In the genomic region with DNA sequence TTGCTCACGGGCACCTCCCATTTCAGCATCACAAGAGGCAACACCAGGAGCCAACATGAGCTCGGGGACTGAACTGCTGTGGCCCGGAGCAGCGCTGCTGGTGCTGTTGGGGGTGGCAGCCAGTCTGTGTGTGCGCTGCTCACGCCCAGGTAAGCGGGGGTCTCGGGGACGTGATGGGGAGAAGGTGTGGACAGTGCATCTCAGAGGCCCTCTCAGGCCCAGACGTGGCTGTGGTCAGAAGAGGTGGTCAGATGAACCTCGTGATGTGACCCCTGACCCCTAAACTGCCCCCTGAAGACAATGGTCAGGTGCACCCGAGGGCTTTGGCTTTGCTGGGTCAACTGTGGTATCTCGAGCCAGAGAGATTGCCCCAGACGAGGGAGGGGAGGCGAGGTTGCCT, we compare ENCODE assay signal across 23 cellular contexts. TPM values are rescaled to one million over a fixed set of nuclear protein-coding genes. Genes with fewer than 3 reads are reported as not detected.
DNase-seq lines count a peak whose midpoint lies in the region; ATAC-seq, FAIRE-seq and TF ChIP-seq lines count a peak whose summit lies in the region.
"Had no signal": no experiment of that assay in that cellular context is flagged by ENCODE, and none has a peak within 500 bp of the region (broad histone marks: within the 10 kb centered on the region; RNA-seq: fewer than 3 reads in every experiment).

No MANE protein-coding gene starts in this region.

- no peak for ATAC-seq in left ventricle myocardium superior
- ATAC-seq in heart right ventricle = no peak
- ATAC-seq in HG02610 (IDR thresholded peaks at IDR 0.05; ENCODE audit: unreplicated experiment) = peak; percentile 0
- no peak for ATAC-seq in GM12878
- no peak for ATAC-seq in stimulated activated naive B cell treated with anti-CD40 and anti-IgM and Interleukin-4, amounts not matched to agents 10 μg/mL and 1 μg/mL and 100 μg/mL, for 72 hours (replicated peaks)
- ATAC-seq: activated T-cell treated with anti-CD3 and anti-CD28 coated beads, Interleukin-2, amount 50 U/mL, for 4 hours; body of pancreas; naive thymus-derived CD8-positive, alpha-beta T cell; stimulated activated naive CD8-positive, alpha-beta T cell treated with anti-CD3 and anti-CD28 coated beads, Interleukin-15, Interleukin-2, amounts not matched to agents 100 U/mL and 50 U/mL, for 24 hours had no signal

- SMC1A ChIA-PET in GM12878 (lab: Charles Lee; ENCODE audit: uncharacterized antibody, unreplicated experiment) = interaction anchor here (0.8 to 2.8 kb wide), 6 partner anchors 10 to 69 kb away, joined by 3 to 14 read pairs (median 4); no protein-coding TSS in a partner anchor

- no peak overlapping the region for H3K27ac ChIP-seq in heart right ventricle
- H3K27ac ChIP-seq in GM12878 (ENCODE audit: control insufficient read depth, insufficient read depth) = peak overlapping the region; percentile 95
- H3K27ac ChIP-seq: body of pancreas, C4-2B, ovary, right atrium auricular region, SJCRH30, thoracic aorta had no signal

- H3K9me3 Mint-ChIP-seq in stimulated activated naive B cell treated with anti-CD40 and anti-IgM and Interleukin-4, amounts not matched to agents 10 μg/mL and 1 μg/mL and 100 μg/mL, for 72 hours = peaks cover 2 to 5% of the 10 kb centered on the region in 2 donors
- H3K9me3 Mint-ChIP-seq: activated T-cell treated with anti-CD3 and anti-CD28 coated beads, Interleukin-2, amount 50 U/mL, for 4 hours; naive thymus-derived CD8-positive, alpha-beta T cell had no signal

- BruUV-seq in GM12878 (replicated peaks; lab: Mats Ljungman, UMichigan) = no TSS peak

- DNase-seq in left ventricle myocardium superior = peak; percentile 18
- no peak for DNase-seq in heart right ventricle
- no peak for DNase-seq in GM12878 (ENCODE audit: low read depth, low spot score)
- DNase-seq in stimulated activated naive B cell treated with anti-CD40 and anti-IgM and Interleukin-4, amounts not matched to agents 10 μg/mL and 1 μg/mL and 100 μg/mL, for 72 hours = no peak
- DNase-seq in NCI-H2227 (lab: John Stamatoyannopoulos, UW; ENCODE audit: unreplicated experiment) = no peak
- no peak for DNase-seq in HEK293T (ENCODE audit: extremely low spot score)
- DNase-seq in COR-L47 (lab: John Stamatoyannopoulos, UW) = no peak
- DNase-seq: activated T-cell treated with anti-CD3 and anti-CD28 coated beads, Interleukin-2, amount 50 U/mL, for 4 hours; body of pancreas; EL; GOT3; NCI-H524; ovary; SJCRH30; stimulated activated CD4-positive, alpha-beta T cell treated with anti-CD3 and anti-CD28 coated beads, Interleukin-4, amount 100 ng/mL, for 24 hours; stimulated activated naive CD8-positive, alpha-beta T cell treated with anti-CD3 and anti-CD28 coated beads, Interleukin-15, Interleukin-2, amounts not matched to agents 100 U/mL and 50 U/mL, for 24 hours; T-helper 1 cell had no signal

- H3K4me3 ChIP-seq in heart right ventricle = no peak overlapping the region
- H3K4me3 ChIP-seq in GM12878 = peak overlapping the region; percentile 71
- H3K4me3 ChIP-seq: body of pancreas, ovary, right atrium auricular region, SJCRH30, thoracic aorta had no signal

- WGBS in heart right ventricle, 2 donors = 88% methylated on average over 15 of the region's 15 CpGs
- 32% methylated on average over 15 of the region's 15 CpGs for WGBS in GM12878 (ENCODE audit: insufficient coverage, insufficient replicate concordance, low lambda C conversion rate, missing lambda C conversion rate)

- H3K36me3 ChIP-seq in heart right ventricle (peaks cover 0 to 3% (median 0%) of the 10 kb centered on the region in 9 donors), GM12878 (ENCODE audit: control insufficient read depth in 2 of 2, insufficient read depth in 2 of 2, low read length in 1 of 2) (peaks cover 17 to 29% of the 10 kb centered on the region in 2 experiments)
- H3K36me3 ChIP-seq: ovary, right atrium auricular region, SJCRH30, thoracic aorta had no signal

- H3K9ac ChIP-seq in GM12878 (ENCODE audit: control insufficient read depth, insufficient read depth, low read length) = peak overlapping the region; percentile 71

- TF ChIP-seq EP300 in GM12878 (IDR thresholded peaks at IDR 0.05; ENCODE audit: borderline replicate concordance in 1 of 2, control insufficient read depth in 1 of 2, low read depth in 2 of 2, low read length in 2 of 2) = no peak

- peak overlapping the region; percentile 88 for H3K4me2 ChIP-seq in GM12878 (ENCODE audit: control insufficient read depth, insufficient read depth)

- POLR2A ChIA-PET in GM12878 (lab: Charles Lee) = interaction anchor here (0.6 to 4.8 kb wide), 7 partner anchors 14 to 151 kb away, joined by 3 to 37 read pairs (median 5); no protein-coding TSS in a partner anchor
- POLR2A ChIA-PET in HEK293T (lab: Yijun Ruan, JAX) = no interaction called here

- in situ Hi-C loops in GM12878 (cut with MboI) = no loop called here

- RAD21 ChIA-PET in GM12878 (lab: Charles Lee; ENCODE audit: unreplicated experiment) = interaction anchor here (1.7 to 3.1 kb wide), 3 partner anchors 14 to 73 kb away, joined by 6 to 29 read pairs (median 11); partner anchors contain the start of gene CLIP2

- TF ChIP-seq CTCF in heart right ventricle (IDR thresholded peaks at IDR 0.05) (no peak), GM12878 (IDR thresholded peaks at IDR 0.05 in 2 of 3, conservative IDR thresholded peaks at IDR 0.05 in 1 of 3; ENCODE audit: control insufficient read depth in 2 of 3, extremely low read depth in 1 of 3, insufficient read depth in 1 of 3, low read depth in 3 of 3, low read length in 3 of 3) (no peak)

- H4K20me1 ChIP-seq in GM12878 (ENCODE audit: control insufficient read depth, insufficient read depth) = no peaks in the 10 kb centered on the region

- FAIRE-seq in GM12878 (lab: Jason Lieb, UNC) = no peak
- FAIRE-seq: RCC 7860 had no signal

- peaks cover 0 to 42% (median 0%) of the 10 kb centered on the region in 9 donors for H3K4me1 ChIP-seq in heart right ventricle
- peaks cover 44% of the 10 kb centered on the region for H3K4me1 ChIP-seq in GM12878 (ENCODE audit: control insufficient read depth, insufficient read depth, low read length)
- H3K4me1 ChIP-seq: body of pancreas, right atrium auricular region, SJCRH30 had no signal

- H2AFZ ChIP-seq in GM12878 (ENCODE audit: control insufficient read depth, low read depth, low read length) = no peak overlapping the region

- H3K4me1 Mint-ChIP-seq in stimulated activated naive B cell treated with anti-CD40 and anti-IgM and Interleukin-4, amounts not matched to agents 10 μg/mL and 1 μg/mL and 100 μg/mL, for 72 hours = peaks cover 57 to 77% of the 10 kb centered on the region in 2 donors

- CTCF ChIA-PET in GM12878 (lab: Yijun Ruan, JAX) (interaction anchor here (3.0 kb wide), 1 partner anchor 9 kb away, joined by 17 read pairs; no protein-coding TSS in a partner anchor), HEK293T (lab: Yijun Ruan, JAX) (interaction anchor here (0.6 to 0.7 kb wide), 2 partner anchors 10 to 186 kb away, joined by 4 read pairs; no protein-coding TSS in a partner anchor)

- peaks cover 54 to 65% of the 10 kb centered on the region in 2 donors for H3K36me3 Mint-ChIP-seq in stimulated activated naive B cell treated with anti-CD40 and anti-IgM and Interleukin-4, amounts not matched to agents 10 μg/mL and 1 μg/mL and 100 μg/mL, for 72 hours
- H3K36me3 Mint-ChIP-seq: naive thymus-derived CD8-positive, alpha-beta T cell had no signal

- intact Hi-C loops in left ventricle myocardium superior (cut with micrococcal nuclease) (no loop called here), heart right ventricle (cut with DNase I) (no loop called here), GM12878 (cut with micrococcal nuclease; ENCODE audit: unreplicated experiment) (loop anchor here (2.0 to 5.0 kb wide), 3 partner anchors 36 to 69 kb away; partner anchors contain the start of gene RFC2)

- H3K79me2 ChIP-seq in GM12878 (ENCODE audit: control insufficient read depth, insufficient read depth, low read length) = peaks cover 69% of the 10 kb centered on the region

- no peak for TF ChIP-seq RAD21 in GM12878 (IDR thresholded peaks at IDR 0.05; ENCODE audit: insufficient read depth, low read depth, low read length)

- TF ChIP-seq POLR2A in GM12878 (IDR thresholded peaks at IDR 0.05; ENCODE audit: low read depth, low read length) = no peak; the same call in 1 of the 2 replicates

- no peaks in the 10 kb centered on the region for H3K27me3 Mint-ChIP-seq in stimulated activated naive B cell treated with anti-CD40 and anti-IgM and Interleukin-4, amounts not matched to agents 10 μg/mL and 1 μg/mL and 100 μg/mL, for 72 hours
- H3K27me3 Mint-ChIP-seq: naive thymus-derived CD8-positive, alpha-beta T cell had no signal

- H3K27ac Mint-ChIP-seq in stimulated activated naive B cell treated with anti-CD40 and anti-IgM and Interleukin-4, amounts not matched to agents 10 μg/mL and 1 μg/mL and 100 μg/mL, for 72 hours = peak overlapping the region; percentile 93

- H3K27me3 ChIP-seq in heart right ventricle = no peaks in the 10 kb centered on the region
- no peaks in the 10 kb centered on the region for H3K27me3 ChIP-seq in GM12878 (replicated peaks in 1 of 2; ENCODE audit: control insufficient read depth in 2 of 2, insufficient read depth in 2 of 2, low read length in 1 of 2)
- H3K27me3 ChIP-seq: body of pancreas, ovary, right atrium auricular region, SJCRH30 had no signal

- H3K4me3 Mint-ChIP-seq in stimulated activated naive B cell treated with anti-CD40 and anti-IgM and Interleukin-4, amounts not matched to agents 10 μg/mL and 1 μg/mL and 100 μg/mL, for 72 hours = peak overlapping the region; percentile 77
- H3K4me3 Mint-ChIP-seq: activated T-cell treated with anti-CD3 and anti-CD28 coated beads, Interleukin-2, amount 50 U/mL, for 4 hours had no signal

- no peaks in the 10 kb centered on the region for H3K9me3 ChIP-seq in heart right ventricle
- H3K9me3 ChIP-seq in GM12878 (replicated peaks; ENCODE audit: control insufficient read depth, insufficient read depth, low read length) = no peaks in the 10 kb centered on the region
- H3K9me3 ChIP-seq: body of pancreas, ovary, right atrium auricular region, SJCRH30, thoracic aorta had no signal

RNA-seq across cellular contexts. Expression of gene LAT2, which starts 6.1 kb away (rescaled TPM):
- total RNA-seq in left ventricle myocardium superior (2.7 TPM), heart right ventricle (1 to 10 TPM in 9 of 10 donors, under 1 TPM in 1; 0.93 to 9.3 (median 1.6) TPM), GM12878 (2014; rRNA removed) (205 and 218 TPM in 2 replicates), GM12878 (2014; rRNA removed; fragmentation: Illumina TruSeq; extraction: Trizol) (162 and 166 TPM in 2 replicates), GM12878 (2021) (217 TPM in 2 replicates)
- polyA plus RNA-seq in heart right ventricle (1 to 10 TPM; 2.9 to 3.3 TPM), GM12878 (2011; rRNA removed) (124 and 153 TPM in 2 replicates), GM12878 (2014; fragmentation: Illumina TruSeq; extraction: Trizol) (104 and 177 TPM in 2 replicates), GM12878 (2014; fragmentation: Nextera tagmentation; extraction: Ambion mirVana) (10 to 100 TPM; 33.4 to 48.7 TPM), GM12878 (2014; rRNA removed) (242 and 276 TPM in 2 replicates), GM12878 (2016; fragmentation: Nextera tagmentation; extraction: Ambion mirVana) (100 to 1,000 TPM; 195 to 218 TPM)
- total RNA-seq in GM12878 (2013; cell fraction: nucleolus; rRNA removed) = 220 and 226 TPM in 2 replicates
- polyA plus RNA-seq in GM12878 (2011; ENCODE audit: low read depth) = 90.0 TPM
- polyA plus RNA-seq in GM12878 (2011; cell fraction: cytosol; rRNA removed) = 144 and 171 TPM in 2 replicates
- polyA plus RNA-seq in GM12878 (2011; cell fraction: nucleus; rRNA removed) = 154 and 158 TPM in 2 replicates
- 148 and 154 TPM in 2 replicates for polyA plus RNA-seq in GM12878 (2012)
- polyA minus RNA-seq in GM12878 (2011; rRNA and poly(A)+ RNA removed) = 76.4 and 144 TPM in 2 replicates
- polyA minus RNA-seq in GM12878 (2011; cell fraction: cytosol; rRNA and poly(A)+ RNA removed) = 40.3 and 41.0 TPM in 2 replicates
- 59.7 and 105 TPM in 2 replicates for polyA minus RNA-seq in GM12878 (2011; cell fraction: nucleus; rRNA and poly(A)+ RNA removed)

RNA-seq across cellular contexts. Expression of gene RFC2, which starts 38.3 kb away (rescaled TPM):
- total RNA-seq in left ventricle myocardium superior = 10.5 TPM
- 10 to 100 TPM in 8 of 10 donors, 1 to 10 TPM in 2; 7.0 to 13.1 (median 10.7) TPM for total RNA-seq in heart right ventricle
- polyA plus RNA-seq in heart right ventricle = 10 to 100 TPM in 1 of 2 donors, 1 to 10 TPM in 1; 8.0 to 18.5 TPM
- total RNA-seq in GM12878 (2013; cell fraction: nucleolus; rRNA removed) = 17.6 and 17.8 TPM in 2 replicates
- 95.3 and 95.8 TPM in 2 replicates for total RNA-seq in GM12878 (2014; rRNA removed)
- total RNA-seq in GM12878 (2014; rRNA removed; fragmentation: Illumina TruSeq; extraction: Trizol) = 87.5 and 91.9 TPM in 2 replicates
- total RNA-seq in GM12878 (2021) = 73.3 and 73.5 TPM in 2 replicates
- polyA plus RNA-seq in GM12878 (2011; ENCODE audit: low read depth) = 29.8 TPM
- 47.0 and 69.3 TPM in 2 replicates for polyA plus RNA-seq in GM12878 (2011; rRNA removed)
- 67.8 and 85.5 TPM in 2 replicates for polyA plus RNA-seq in GM12878 (2011; cell fraction: cytosol; rRNA removed)
- polyA plus RNA-seq in GM12878 (2011; cell fraction: nucleus; rRNA removed) = 18.8 and 27.6 TPM in 2 replicates
- 37.5 and 41.6 TPM in 2 replicates for polyA plus RNA-seq in GM12878 (2012)
- 108 and 121 TPM in 2 replicates for polyA plus RNA-seq in GM12878 (2014; fragmentation: Illumina TruSeq; extraction: Trizol)
- 10 to 100 TPM; 25.8 to 45.2 TPM for polyA plus RNA-seq in GM12878 (2014; fragmentation: Nextera tagmentation; extraction: Ambion mirVana)
- polyA plus RNA-seq in GM12878 (2014; rRNA removed) = 89.9 and 92.7 TPM in 2 replicates
- polyA plus RNA-seq in GM12878 (2016; fragmentation: Nextera tagmentation; extraction: Ambion mirVana) = 100 to 1,000 TPM; 135 to 145 TPM
- 85.6 and 92.8 TPM in 2 replicates for polyA minus RNA-seq in GM12878 (2011; rRNA and poly(A)+ RNA removed)
- polyA minus RNA-seq in GM12878 (2011; cell fraction: cytosol; rRNA and poly(A)+ RNA removed) = 34.7 and 43.0 TPM in 2 replicates
- 12.7 and 23.5 TPM in 2 replicates for polyA minus RNA-seq in GM12878 (2011; cell fraction: nucleus; rRNA and poly(A)+ RNA removed)

RNA-seq across cellular contexts. Expression of gene EIF4H, which starts 41.8 kb away (rescaled TPM):
- total RNA-seq in left ventricle myocardium superior (172 TPM), heart right ventricle (100 to 1,000 TPM; 182 to 239 (median 193) TPM), GM12878 (2014; rRNA removed) (255 and 283 TPM in 2 replicates), GM12878 (2014; rRNA removed; fragmentation: Illumina TruSeq; extraction: Trizol) (241 and 253 TPM in 2 replicates), GM12878 (2021) (320 and 334 TPM in 2 replicates)
- polyA plus RNA-seq in heart right ventricle (100 to 1,000 TPM in 1 of 2 donors, 10 to 100 TPM in 1; 76.2 to 187 TPM), GM12878 (2011; rRNA removed) (402 and 443 TPM in 2 replicates), GM12878 (2014; fragmentation: Illumina TruSeq; extraction: Trizol) (162 and 253 TPM in 2 replicates), GM12878 (2014; fragmentation: Nextera tagmentation; extraction: Ambion mirVana) (10 to 100 TPM in 1 of 2 experiments, 1 to 10 TPM in 1; 9.9 to 23.8 TPM), GM12878 (2014; rRNA removed) (330 and 336 TPM in 2 replicates), GM12878 (2016; fragmentation: Nextera tagmentation; extraction: Ambion mirVana) (100 to 1,000 TPM; 262 to 286 TPM)
- total RNA-seq in GM12878 (2013; cell fraction: nucleolus; rRNA removed) = 153 and 162 TPM in 2 replicates
- polyA plus RNA-seq in GM12878 (2011; ENCODE audit: low read depth) = 149 TPM
- polyA plus RNA-seq in GM12878 (2011; cell fraction: cytosol; rRNA removed) = 430 and 438 TPM in 2 replicates
- 255 and 292 TPM in 2 replicates for polyA plus RNA-seq in GM12878 (2011; cell fraction: nucleus; rRNA removed)
- 267 and 268 TPM in 2 replicates for polyA plus RNA-seq in GM12878 (2012)
- polyA minus RNA-seq in GM12878 (2011; rRNA and poly(A)+ RNA removed) = 256 and 304 TPM in 2 replicates
- 121 and 139 TPM in 2 replicates for polyA minus RNA-seq in GM12878 (2011; cell fraction: cytosol; rRNA and poly(A)+ RNA removed)
- 67.6 and 79.7 TPM in 2 replicates for polyA minus RNA-seq in GM12878 (2011; cell fraction: nucleus; rRNA and poly(A)+ RNA removed)

Comparison
In these comparisons a context has a peak if more than half of its experiments do, and no peak if none do; other contexts are left out.
1. RNA of gene LAT2, which starts 6.1 kb away (total RNA-seq): 162 to 226 TPM in GM12878; 2.7 TPM in left ventricle myocardium superior (single experiment) and 0.93 to 9.3 TPM in heart right ventricle; every median in the first group is over 10 times any median in the second.